Comparison of ENCODE assay signal across 9 cellular contexts in the genomic region with DNA sequence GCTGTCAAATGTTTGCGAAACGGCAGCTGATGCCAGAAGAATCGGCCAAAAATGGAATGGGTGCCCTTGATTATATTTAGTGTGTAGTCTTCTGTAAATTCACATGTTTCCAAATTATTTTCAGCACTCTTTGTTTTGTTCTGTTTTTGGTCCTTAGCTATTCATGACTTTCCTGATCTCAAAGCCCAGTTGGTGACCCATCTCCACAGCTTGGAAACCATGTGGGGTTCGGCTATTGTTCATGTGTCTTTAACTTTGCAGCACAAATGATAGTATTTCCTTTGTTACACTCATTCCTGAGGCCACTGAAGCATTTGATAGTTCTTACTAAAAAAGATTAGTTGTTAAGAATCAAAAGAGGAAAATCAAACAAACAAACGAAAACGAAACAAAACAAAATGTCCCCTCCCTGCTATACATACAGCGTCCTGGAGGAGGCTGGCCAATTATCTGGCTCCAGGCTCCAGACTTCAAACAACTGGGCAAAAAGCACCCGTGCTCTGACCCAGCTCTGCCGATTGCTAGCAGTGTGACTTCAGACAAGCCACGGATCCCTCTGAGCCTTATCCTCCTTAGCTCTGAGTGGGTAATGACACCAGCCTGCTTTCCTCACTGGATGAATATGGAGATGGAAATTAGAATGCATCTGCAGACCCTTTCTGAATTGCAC.
A peak's percentile ranks its signal among the peaks of the same experiment; 100 is the strongest.
DNase-seq lines count a peak whose midpoint lies in the region; FAIRE-seq and TF ChIP-seq lines count a peak whose summit lies in the region.
"Had no signal": no experiment of that assay in that cellular context is flagged by ENCODE, and none has a peak within 500 bp of the region (broad histone marks: within the 10 kb centered on the region; RNA-seq: fewer than 3 reads in every experiment).

No MANE protein-coding gene starts in this region.

- FAIRE-seq in bronchial epithelial cell (lab: Jason Lieb, UNC), result no peak

- DNase-seq in DMS114 treated with DMSO at 0.1 percent for 48 hours (lab: John Stamatoyannopoulos, UW; ENCODE audit: unreplicated experiment) (peak; percentile 54), NCI-H1092 treated with DMSO at 0.1 percent for 48 hours (lab: John Stamatoyannopoulos, UW) (peak; percentile 69), bronchial epithelial cell (ENCODE audit: low read depth) (no peak), osteoblast (ENCODE audit: insufficient read length, low spot score, missing footprints) (no peak), UCSD-AML1 (lab: John Stamatoyannopoulos, UW; ENCODE audit: unreplicated experiment) (no peak), NCI-H1048 (lab: John Stamatoyannopoulos, UW) (no peak), posterior cingulate gyrus (no peak), NCI-H2029 treated with DMSO at 0.1 percent for 48 hours (lab: John Stamatoyannopoulos, UW) (no peak)
- DNase-seq: activated CD4-positive, alpha-beta T cell treated with anti-CD3 and anti-CD28 coated beads for 1 hour had no signal

- H4K20me1 ChIP-seq in osteoblast (ENCODE audit: insufficient read depth, low read length), result no peaks in the 10 kb centered on the region

- intact Hi-C loops in posterior cingulate gyrus (cut with DNase I), result no loop called here

- H2AFZ ChIP-seq in osteoblast (ENCODE audit: low read length), result peak overlapping the region; percentile 23

- no peaks in the 10 kb centered on the region for H3K79me2 ChIP-seq in osteoblast (ENCODE audit: insufficient read depth, low read length)

- H3K27me3 ChIP-seq in bronchial epithelial cell (ENCODE audit: control insufficient read depth, insufficient read depth, low read length), result no peaks in the 10 kb centered on the region
- no peaks in the 10 kb centered on the region for H3K27me3 ChIP-seq in osteoblast (ENCODE audit: insufficient read depth, low read length)

- H3K9me3 ChIP-seq in osteoblast (ENCODE audit: low read depth, low read length), result no peaks in the 10 kb centered on the region

- H3K4me1 ChIP-seq in osteoblast (ENCODE audit: insufficient read depth, low read length), result no peaks in the 10 kb centered on the region

- peak overlapping the region; percentile 13 for H3K4me3 ChIP-seq in bronchial epithelial cell (ENCODE audit: low read depth, low read length)
- peak overlapping the region; percentile 52 for H3K4me3 ChIP-seq in osteoblast (ENCODE audit: insufficient read depth, low read length)

- H3K36me3 ChIP-seq in bronchial epithelial cell (ENCODE audit: control insufficient read depth, insufficient read depth, low read length), result no peaks in the 10 kb centered on the region
- no peaks in the 10 kb centered on the region for H3K36me3 ChIP-seq in osteoblast (ENCODE audit: insufficient read depth, low read length)

- peak overlapping the region; percentile 64 for H3K4me2 ChIP-seq in osteoblast (ENCODE audit: insufficient read depth, low read length)

- no peak for TF ChIP-seq CTCF in bronchial epithelial cell (IDR thresholded peaks at IDR 0.05; ENCODE audit: insufficient read depth, low read length, severe bottlenecking)
- no peak for TF ChIP-seq CTCF in osteoblast (IDR thresholded peaks at IDR 0.05; ENCODE audit: extremely low read depth, low read depth, low read length)

- H3K27ac ChIP-seq in osteoblast (ENCODE audit: low read depth, low read length), result no peak overlapping the region

Comparison
In these comparisons a context has a peak if more than half of its experiments do, and no peak if none do; other contexts are left out.
1. DNase-seq: peak in DMS114 treated with DMSO at 0.1 percent for 48 hours (single experiment) and NCI-H1092 treated with DMSO at 0.1 percent for 48 hours (single experiment); none in bronchial epithelial cell (single experiment), osteoblast (single experiment), UCSD-AML1 (single experiment), NCI-H1048 (single experiment), posterior cingulate gyrus (0 of 10) and NCI-H2029 treated with DMSO at 0.1 percent for 48 hours (single experiment).